ENCODE assay signal across 27 cellular contexts in the genomic region with DNA sequence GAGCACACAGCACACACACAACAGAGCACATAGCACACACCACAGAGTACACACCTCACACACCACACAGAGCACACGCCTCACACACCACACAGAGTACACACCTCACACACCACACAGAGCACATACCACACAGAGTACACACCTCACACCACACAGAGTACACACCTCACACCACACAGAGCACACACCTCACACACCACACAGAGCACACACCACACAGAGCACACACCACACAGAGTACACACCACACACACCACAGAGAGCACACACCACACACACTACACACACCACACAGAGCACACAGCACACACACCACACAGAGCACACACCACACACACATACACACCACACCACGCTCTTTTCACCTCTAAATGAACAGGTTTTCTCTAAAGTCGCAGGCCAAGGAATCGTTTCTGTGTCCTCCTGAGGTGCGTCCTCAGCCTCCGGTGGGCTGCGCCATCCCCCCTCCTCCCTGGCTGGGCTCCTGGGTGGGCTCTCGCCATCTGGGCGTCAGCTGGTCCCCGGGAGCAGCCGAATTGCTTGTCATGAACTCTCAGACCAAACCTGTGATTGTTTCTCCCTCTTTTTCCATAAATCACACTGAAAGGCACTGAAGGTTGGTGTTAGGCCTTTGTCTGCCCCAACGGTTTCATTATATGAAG. TPM values are rescaled to one million over a fixed set of nuclear protein-coding genes. Genes with fewer than 3 reads are reported as not detected.
"Had no signal": no experiment of that assay in that cellular context is flagged by ENCODE, and none has a peak within 500 bp of the region (broad histone marks: within the 10 kb centered on the region; RNA-seq: fewer than 3 reads in every experiment).

No MANE protein-coding gene starts in this region.

- DNase-seq: activated CD4-positive, alpha-beta memory T cell treated with anti-CD3 and anti-CD28 coated beads, Interleukin-2, amount 10 ng/mL, durations not matched to agents 7 days and 5 days; activated CD4-positive, alpha-beta T cell treated with anti-CD3 and anti-CD28 coated beads, Interleukin-2, amount 10 ng/mL, durations not matched to agents 24 days and 14 days; activated CD8-positive, alpha-beta memory T cell treated with anti-CD3 and anti-CD28 coated beads, Interleukin-2, amount 10 ng/mL, durations not matched to agents 7 days and 5 days; activated naive CD4-positive, alpha-beta T cell; amniotic stem cell; colonic mucosa; effector memory CD8-positive, alpha-beta T cell; foreskin melanocyte; glutamatergic neuron; hippocampal formation; naive B cell; stimulated activated CD4-positive, alpha-beta T cell treated with anti-CD3 and anti-CD28 coated beads, Interleukin-1b, Interleukin-23, amount 100 ng/mL, for 48 hours; substantia nigra; T-cell; thyroid gland had no signal

- H3K36me3 Mint-ChIP-seq: activated CD8-positive, alpha-beta memory T cell treated with anti-CD3 and anti-CD28 coated beads, Interleukin-2, amount 10 ng/mL, durations not matched to agents 7 days and 5 days; activated naive CD8-positive, alpha-beta T cell; memory B cell; naive B cell; T-cell had no signal

- H3K27ac Mint-ChIP-seq: activated CD4-positive, alpha-beta memory T cell treated with anti-CD3 and anti-CD28 coated beads, Interleukin-2, amount 10 ng/mL, durations not matched to agents 7 days and 5 days; activated CD4-positive, alpha-beta T cell treated with anti-CD3 and anti-CD28 coated beads, Interleukin-2, amount 10 ng/mL, durations not matched to agents 24 days and 14 days; activated CD8-positive, alpha-beta memory T cell treated with anti-CD3 and anti-CD28 coated beads, Interleukin-2, amount 10 ng/mL, durations not matched to agents 7 days and 5 days; activated naive CD8-positive, alpha-beta T cell; effector memory CD8-positive, alpha-beta T cell; memory B cell; naive B cell; stimulated activated naive CD8-positive, alpha-beta T cell treated with anti-CD3 and anti-CD28 coated beads, Interleukin-15, Interleukin-2, amounts not matched to agents 100 ng/mL and 50 ng/mL, for 24 hours; T-cell; T-helper 2 cell treated with Interferon-gamma antibody and Interleukin-4, amounts not matched to agents 5 μg/mL and 100 μg/mL, for 36 hours had no signal

- H3K9me3 ChIP-seq: breast epithelium, colonic mucosa, prostate gland, thyroid gland had no signal

- ATAC-seq: activated CD4-positive, CD25-positive, alpha-beta regulatory T cell treated with anti-CD3 and anti-CD28 coated beads, Interleukin-2, amount 50 U/mL, for 24 hours; activated CD8-positive, alpha-beta memory T cell treated with anti-CD3 and anti-CD28 coated beads, Interleukin-2, amount 10 ng/mL, durations not matched to agents 7 days and 5 days; effector memory CD8-positive, alpha-beta T cell; esophagus mucosa; T-cell had no signal

- H3K4me3 ChIP-seq: breast epithelium, colonic mucosa, dorsolateral prefrontal cortex, prostate gland, thyroid gland had no signal

- H3K4me1 ChIP-seq: breast epithelium, colonic mucosa, prostate gland, thyroid gland had no signal

- H3K27me3 Mint-ChIP-seq: activated CD4-positive, alpha-beta memory T cell treated with anti-CD3 and anti-CD28 coated beads, Interleukin-2, amount 10 ng/mL, durations not matched to agents 7 days and 5 days; activated CD4-positive, alpha-beta T cell treated with anti-CD3 and anti-CD28 coated beads, Interleukin-2, amount 10 ng/mL, durations not matched to agents 24 days and 14 days; activated CD8-positive, alpha-beta memory T cell treated with anti-CD3 and anti-CD28 coated beads, Interleukin-2, amount 10 ng/mL, durations not matched to agents 7 days and 5 days; memory B cell; stimulated activated naive CD8-positive, alpha-beta T cell treated with anti-CD3 and anti-CD28 coated beads, Interleukin-15, Interleukin-2, amounts not matched to agents 100 ng/mL and 50 ng/mL, for 24 hours had no signal

- H3K4me1 Mint-ChIP-seq: activated CD4-positive, alpha-beta memory T cell treated with anti-CD3 and anti-CD28 coated beads, Interleukin-2, amount 10 ng/mL, durations not matched to agents 7 days and 5 days; activated CD4-positive, alpha-beta T cell treated with anti-CD3 and anti-CD28 coated beads, Interleukin-2, amount 10 ng/mL, durations not matched to agents 24 days and 14 days; activated CD8-positive, alpha-beta memory T cell treated with anti-CD3 and anti-CD28 coated beads, Interleukin-2, amount 10 ng/mL, durations not matched to agents 7 days and 5 days; memory B cell; naive B cell; T-cell had no signal

- H3K9me3 Mint-ChIP-seq: activated CD4-positive, alpha-beta memory T cell treated with anti-CD3 and anti-CD28 coated beads, Interleukin-2, amount 10 ng/mL, durations not matched to agents 7 days and 5 days; activated CD4-positive, alpha-beta T cell treated with anti-CD3 and anti-CD28 coated beads, Interleukin-2, amount 10 ng/mL, durations not matched to agents 24 days and 14 days; effector memory CD8-positive, alpha-beta T cell; memory B cell; naive B cell; stimulated activated naive CD8-positive, alpha-beta T cell treated with anti-CD3 and anti-CD28 coated beads, Interleukin-15, Interleukin-2, amounts not matched to agents 100 ng/mL and 50 ng/mL, for 24 hours; T-cell; T-helper 2 cell treated with Interferon-gamma antibody and Interleukin-4, amounts not matched to agents 5 μg/mL and 100 μg/mL, for 36 hours had no signal

- H3K36me3 ChIP-seq: breast epithelium, colonic mucosa, prostate gland, thyroid gland had no signal

- FAIRE-seq: endothelial cell of umbilical vein had no signal

- H3K27ac ChIP-seq: breast epithelium, colonic mucosa, dorsolateral prefrontal cortex, prostate gland, thyroid gland, VCaP had no signal

- H3K4me3 Mint-ChIP-seq: activated CD4-positive, alpha-beta memory T cell treated with anti-CD3 and anti-CD28 coated beads, Interleukin-2, amount 10 ng/mL, durations not matched to agents 7 days and 5 days; activated CD4-positive, alpha-beta T cell treated with anti-CD3 and anti-CD28 coated beads, Interleukin-2, amount 10 ng/mL, durations not matched to agents 24 days and 14 days; activated CD8-positive, alpha-beta memory T cell treated with anti-CD3 and anti-CD28 coated beads, Interleukin-2, amount 10 ng/mL, durations not matched to agents 7 days and 5 days; activated naive CD8-positive, alpha-beta T cell; effector memory CD8-positive, alpha-beta T cell; memory B cell; naive B cell; stimulated activated naive CD8-positive, alpha-beta T cell treated with anti-CD3 and anti-CD28 coated beads, Interleukin-15, Interleukin-2, amounts not matched to agents 100 ng/mL and 50 ng/mL, for 24 hours; T-cell; T-helper 2 cell treated with Interferon-gamma antibody and Interleukin-4, amounts not matched to agents 5 μg/mL and 100 μg/mL, for 36 hours had no signal

- H3K27me3 ChIP-seq: colonic mucosa, thyroid gland had no signal

RNA-seq across cellular contexts. Expression of a gene that starts 37.3 kb away (rescaled TPM):
- polyA plus RNA-seq: neural cell had no signal
